In genomic region chr11:88790179-88790578, GRCh38 we compare ENCODE assay signal across 25 cellular contexts.
DNase-seq lines count a peak whose midpoint lies in the region; ATAC-seq, FAIRE-seq and TF ChIP-seq lines count a peak whose summit lies in the region.
"Had no signal": no experiment of that assay in that cellular context is flagged by ENCODE, and none has a peak within 500 bp of the region (broad histone marks: within the 10 kb centered on the region; RNA-seq: fewer than 3 reads in every experiment).

No MANE protein-coding gene starts in this region.

- H3K27me3 ChIP-seq in IMR-90 (ENCODE audit: control insufficient read depth, insufficient read depth, low read length), result no peaks in the 10 kb centered on the region
- no peaks in the 10 kb centered on the region for H3K27me3 ChIP-seq in H1 (replicated peaks in 1 of 4; ENCODE audit: control insufficient read depth in 3 of 4, extremely low read depth in 1 of 4, insufficient read depth in 3 of 4, low read length in 3 of 4)
- H3K27me3 ChIP-seq: BLaER1 treated with 17β-estradiol and CSF1 and Interleukin-3, amounts not matched to agents 10 nM and 100 nM had no signal

- H2BK5ac ChIP-seq in IMR-90 (ENCODE audit: low read depth, low read length, poor library complexity, severe bottlenecking) (no peak overlapping the region), H1 (ENCODE audit: low read depth, low read length) (no peak overlapping the region)

- H3K23ac ChIP-seq in IMR-90 (ENCODE audit: low read depth, low read length) (no peak overlapping the region), H1 (ENCODE audit: insufficient read length) (no peak overlapping the region)

- POLR2A ChIA-PET in A549 (lab: Yijun Ruan, JAX), result no interaction called here
- POLR2A ChIA-PET in IMR-90 (lab: Charles Lee; ENCODE audit: unreplicated experiment), result no interaction called here
- POLR2A ChIA-PET in H1 (lab: Charles Lee; ENCODE audit: partially characterized antibody), result no interaction called here

- H3K23me2 ChIP-seq in H1 (ENCODE audit: low read depth, low read length), result no peaks in the 10 kb centered on the region

- H2BK120ac ChIP-seq in IMR-90 (ENCODE audit: low read depth, low read length) (no peak overlapping the region), H1 (replicated peaks; ENCODE audit: low read depth, low read length) (no peak overlapping the region)

- H3K56ac ChIP-seq in IMR-90 (ENCODE audit: extremely low read depth, insufficient read depth, low read length) (no peak overlapping the region), H1 (replicated peaks; ENCODE audit: insufficient read length, low read depth, low read length) (no peak overlapping the region)

- H2AK5ac ChIP-seq in IMR-90 (ENCODE audit: low read depth, low read length), result no peak overlapping the region
- no peak overlapping the region for H2AK5ac ChIP-seq in H1 (ENCODE audit: low read depth, low read length)

- H3K36me3 ChIP-seq in IMR-90 (ENCODE audit: control insufficient read depth, insufficient read depth, low read length), result no peaks in the 10 kb centered on the region
- H3K36me3 ChIP-seq in H1 (ENCODE audit: control insufficient read depth in 2 of 4, insufficient read depth in 4 of 4, low read length in 3 of 4), result no peaks in the 10 kb centered on the region
- H3K36me3 ChIP-seq: BLaER1 treated with 17β-estradiol and CSF1 and Interleukin-3, amounts not matched to agents 10 nM and 100 nM had no signal

- H4K8ac ChIP-seq in IMR-90 (ENCODE audit: low read depth in 2 of 2, low read length in 2 of 2), result no peak overlapping the region
- no peak overlapping the region for H4K8ac ChIP-seq in H1 (ENCODE audit: extremely low read depth, insufficient read depth, low read length)

- H3K27me3 Mint-ChIP-seq in activated T-cell treated with anti-CD3 and anti-CD28 coated beads, Interleukin-2, amount 50 U/mL, for 72 hours (ENCODE audit: low read depth), result no peaks in the 10 kb centered on the region
- H3K27me3 Mint-ChIP-seq: B cell; CD4-positive, alpha-beta T cell had no signal

- H2BK20ac ChIP-seq in IMR-90 (ENCODE audit: low read depth, low read length) (no peak overlapping the region), H1 (ENCODE audit: low read length) (no peak overlapping the region)

- H3K27ac ChIP-seq in A549, result no peak overlapping the region
- H3K27ac ChIP-seq in IMR-90 (ENCODE audit: insufficient read depth, low read length), result no peak overlapping the region
- no peak overlapping the region for H3K27ac ChIP-seq in H1 (ENCODE audit: low read depth, low read length)
- H3K27ac ChIP-seq: BLaER1 treated with 17β-estradiol and CSF1 and Interleukin-3, amounts not matched to agents 10 nM and 100 nM; C4-2B had no signal

- DNase-seq in activated T-cell treated with anti-CD3 and anti-CD28 coated beads, Interleukin-2, amount 50 U/mL, for 72 hours, result no peak
- no peak for DNase-seq in activated T-cell treated with anti-CD3 and anti-CD28 coated beads, Interleukin-2, amount 50 U/mL, for 48 hours
- DNase-seq in A549 (ENCODE audit: low read depth in 1 of 2, low spot score in 1 of 2) (no peak), IMR-90 (no peak), H1 (ENCODE audit: low read depth in 1 of 2, low spot score in 2 of 2) (no peak), DMS153 treated with DMSO at 0.1 percent for 48 hours (lab: John Stamatoyannopoulos, UW; ENCODE audit: unreplicated experiment) (no peak)
- DNase-seq: 8988T; AML-193; Caco-2; Calu3; CD4-positive, alpha-beta T cell; CD8-positive, alpha-beta T cell; DMS79; DND-41; EL; GDM1 had no signal

- H2AFZ ChIP-seq in IMR-90 (replicated peaks; ENCODE audit: low read length, poor library complexity) (no peak overlapping the region), H1 (ENCODE audit: low read length) (no peak overlapping the region)

- in situ Hi-C loops in IMR-90 (cut with MboI; ENCODE audit: low sequenced_read_pairs), result no loop called here

- TF ChIP-seq CTCF in A549 (IDR thresholded peaks at IDR 0.05), result no peak
- TF ChIP-seq CTCF in IMR-90 (conservative IDR thresholded peaks at IDR 0.05; ENCODE audit: low read depth, low read length), result no peak
- no peak for TF ChIP-seq CTCF in H1 (IDR thresholded peaks at IDR 0.05; ENCODE audit: control extremely low read depth in 1 of 3, insufficient read depth in 1 of 3, low read depth in 1 of 3, low read length in 3 of 3)

- CTCF ChIA-PET in A549 (lab: Yijun Ruan, JAX), result no interaction called here
- CTCF ChIA-PET in IMR-90 (lab: Yijun Ruan, JAX), result no interaction called here
- CTCF ChIA-PET in H1 (lab: Charles Lee; ENCODE audit: partially characterized antibody), result no interaction called here

- H3K4ac ChIP-seq in IMR-90 (ENCODE audit: low read depth, low read length), result no peak overlapping the region
- H3K4ac ChIP-seq in H1 (replicated peaks; ENCODE audit: insufficient read length, low read depth, low read length), result no peak overlapping the region

- TF ChIP-seq RAD21 in A549 (conservative IDR thresholded peaks at IDR 0.05 in 1 of 2, IDR thresholded peaks at IDR 0.05 in 1 of 2) (no peak), IMR-90 (IDR thresholded peaks at IDR 0.05; ENCODE audit: low read length) (no peak), H1 (IDR thresholded peaks at IDR 0.05 in 1 of 2, conservative IDR thresholded peaks at IDR 0.05 in 1 of 2; ENCODE audit: low read depth in 2 of 2, low read length in 2 of 2) (no peak)

- H3K4me2 ChIP-seq in A549 (no peak overlapping the region), IMR-90 (ENCODE audit: low read depth, low read length) (no peak overlapping the region), H1 (ENCODE audit: insufficient read depth in 1 of 2, low read depth in 2 of 2, low read length in 2 of 2) (no peak overlapping the region)
- H3K4me2 ChIP-seq: BLaER1 treated with 17β-estradiol and CSF1 and Interleukin-3, amounts not matched to agents 10 nM and 100 nM had no signal

- peak overlapping the region; percentile 33 for H3K27ac Mint-ChIP-seq in activated T-cell treated with anti-CD3 and anti-CD28 coated beads, Interleukin-2, amount 50 U/mL, for 72 hours
- H3K27ac Mint-ChIP-seq: B cell; CD4-positive, alpha-beta T cell; CD8-positive, alpha-beta T cell had no signal

- H3K4me3 Mint-ChIP-seq in activated T-cell treated with anti-CD3 and anti-CD28 coated beads, Interleukin-2, amount 50 U/mL, for 72 hours, result no peak overlapping the region
- H3K4me3 Mint-ChIP-seq: B cell; CD4-positive, alpha-beta T cell; CD8-positive, alpha-beta T cell had no signal

- H3K4me3 ChIP-seq in A549 (no peak overlapping the region), IMR-90 (ENCODE audit: insufficient read depth, low read depth, low read length) (no peak overlapping the region), H1 (ENCODE audit: extremely low read depth in 1 of 4, insufficient read depth in 2 of 4, low read depth in 3 of 4, low read length in 4 of 4) (no peak overlapping the region)
- H3K4me3 ChIP-seq: BLaER1 treated with 17β-estradiol and CSF1 and Interleukin-3, amounts not matched to agents 10 nM and 100 nM; GM12878 had no signal

- FAIRE-seq in A549 (lab: Jason Lieb, UNC), result no peak
- FAIRE-seq in H1 (lab: Jason Lieb, UNC), result no peak
- FAIRE-seq: A204.1, D721Med, GM12878, GM12892, GM18507 had no signal

- no peak overlapping the region for H4K5ac ChIP-seq in IMR-90 (ENCODE audit: low read depth, low read length)
- no peak overlapping the region for H4K5ac ChIP-seq in H1 (ENCODE audit: insufficient read length, low read depth, low read length)

- ATAC-seq in activated T-cell treated with anti-CD3 and anti-CD28 coated beads, Interleukin-2, amount 50 U/mL, for 72 hours (replicated peaks in 1 of 2), result no peak
- no peak for ATAC-seq in A549
- ATAC-seq in IMR-90 (ENCODE audit: low read depth), result no peak
- ATAC-seq in GM19328 (IDR thresholded peaks at IDR 0.05; ENCODE audit: unreplicated experiment), result no peak
- ATAC-seq: CD8-positive, alpha-beta T cell; GM12878 had no signal

- no peaks in the 10 kb centered on the region for H3K9me1 ChIP-seq in IMR-90 (ENCODE audit: insufficient read depth, low read length)

- no peaks in the 10 kb centered on the region for H3K79me2 ChIP-seq in H1 (ENCODE audit: control insufficient read depth in 1 of 2, insufficient read depth in 2 of 2, low read length in 2 of 2)

- no peak overlapping the region for H3K14ac ChIP-seq in IMR-90 (replicated peaks; ENCODE audit: low read depth, low read length)
- no peak overlapping the region for H3K14ac ChIP-seq in H1 (ENCODE audit: insufficient read length)

- peaks cover 0 to 1% of the 10 kb centered on the region in 2 donors for H3K9me3 Mint-ChIP-seq in activated T-cell treated with anti-CD3 and anti-CD28 coated beads, Interleukin-2, amount 50 U/mL, for 72 hours
- H3K9me3 Mint-ChIP-seq: CD4-positive, alpha-beta T cell; CD8-positive, alpha-beta T cell had no signal

- TF ChIP-seq EP300 in A549 (IDR thresholded peaks at IDR 0.05), result no peak
- TF ChIP-seq EP300 in H1 (IDR thresholded peaks at IDR 0.05; ENCODE audit: borderline replicate concordance in 1 of 2, low read depth in 2 of 2, low read length in 2 of 2), result no peak

- H3K9me3 ChIP-seq in A549 (no peaks in the 10 kb centered on the region), IMR-90 (ENCODE audit: control insufficient read depth, insufficient read depth, low read length) (no peaks in the 10 kb centered on the region), H1 (ENCODE audit: insufficient read depth in 2 of 2, low read depth in 1 of 2, low read length in 1 of 2) (no peaks in the 10 kb centered on the region)
- H3K9me3 ChIP-seq: BLaER1 treated with 17β-estradiol and CSF1 and Interleukin-3, amounts not matched to agents 10 nM and 100 nM; Caco-2 had no signal

- peaks cover 4% of the 10 kb centered on the region for H3K4me1 Mint-ChIP-seq in activated T-cell treated with anti-CD3 and anti-CD28 coated beads, Interleukin-2, amount 50 U/mL, for 72 hours (ENCODE audit: low read depth)
- H3K4me1 Mint-ChIP-seq: B cell had no signal

- intact Hi-C loops in IMR-90 (cut with micrococcal nuclease), result no loop called here

- H2BK12ac ChIP-seq in H1 (ENCODE audit: low read depth, low read length), result no peak overlapping the region

- H2BK15ac ChIP-seq in IMR-90 (ENCODE audit: low read depth, low read length) (no peak overlapping the region), H1 (ENCODE audit: low read length) (no peak overlapping the region)

- H3K36me3 Mint-ChIP-seq in activated T-cell treated with anti-CD3 and anti-CD28 coated beads, Interleukin-2, amount 50 U/mL, for 72 hours (ENCODE audit: insufficient read depth in 2 of 2), result no peaks in the 10 kb centered on the region
- H3K36me3 Mint-ChIP-seq: CD8-positive, alpha-beta T cell had no signal

- H4K91ac ChIP-seq in IMR-90 (ENCODE audit: insufficient read depth, low read depth, low read length) (no peak overlapping the region), H1 (replicated peaks; ENCODE audit: insufficient read length, low read length) (no peak overlapping the region)

- H4K20me1 ChIP-seq in IMR-90 (ENCODE audit: insufficient read depth, low read length) (no peaks in the 10 kb centered on the region), H1 (replicated peaks in 1 of 2; ENCODE audit: control insufficient read depth in 1 of 2, insufficient read depth in 2 of 2, low read length in 2 of 2) (no peaks in the 10 kb centered on the region)
- H4K20me1 ChIP-seq: BLaER1 treated with 17β-estradiol and CSF1 and Interleukin-3, amounts not matched to agents 10 nM and 100 nM had no signal

- H2AK9ac ChIP-seq in IMR-90 (replicated peaks; ENCODE audit: low read depth, low read length, poor library complexity), result no peak overlapping the region

- no peaks in the 10 kb centered on the region for H3K4me1 ChIP-seq in A549
- no peaks in the 10 kb centered on the region for H3K4me1 ChIP-seq in IMR-90 (ENCODE audit: control insufficient read depth, insufficient read depth, low read length)
- H3K4me1 ChIP-seq in H1 (replicated peaks in 1 of 4; ENCODE audit: control insufficient read depth in 3 of 4, insufficient read depth in 4 of 4, low read length in 3 of 4), result no peaks in the 10 kb centered on the region
- H3K4me1 ChIP-seq: BLaER1 treated with 17β-estradiol and CSF1 and Interleukin-3, amounts not matched to agents 10 nM and 100 nM; Caco-2 had no signal

- H3K18ac ChIP-seq in IMR-90 (ENCODE audit: low read depth, low read length) (no peak overlapping the region), H1 (ENCODE audit: extremely low read depth, low read length) (no peak overlapping the region)

- TF ChIP-seq POLR2A in A549 (IDR thresholded peaks at IDR 0.05; ENCODE audit: low read length) (no peak), IMR-90 (IDR thresholded peaks at IDR 0.05; ENCODE audit: low read depth, low read length) (no peak), H1 (IDR thresholded peaks at IDR 0.05; ENCODE audit: control extremely low read depth in 1 of 2, low read depth in 2 of 2, low read length in 2 of 2) (no peak)

- H3K79me1 ChIP-seq in IMR-90 (ENCODE audit: low read depth in 1 of 2, low read length in 2 of 2), result no peaks in the 10 kb centered on the region
- H3K79me1 ChIP-seq in H1 (ENCODE audit: low read depth, low read length), result no peaks in the 10 kb centered on the region

- dilution Hi-C loops in IMR-90 (cut with HindIII; ENCODE audit: low sequenced_read_pairs, unreplicated experiment), result no loop called here

- no TSS peak for BruUV-seq in IMR-90 (replicated peaks; lab: Mats Ljungman, UMichigan)

- H3K9ac ChIP-seq in IMR-90 (ENCODE audit: low read depth, low read length) (no peak overlapping the region), H1 (replicated peaks in 1 of 4; ENCODE audit: extremely low read depth in 1 of 4, low read depth in 3 of 4, low read length in 3 of 4) (no peak overlapping the region)
- H3K9ac ChIP-seq: BLaER1 treated with 17β-estradiol and CSF1 and Interleukin-3, amounts not matched to agents 10 nM and 100 nM had no signal
